1 cellular context compared by ENCODE assay signal in the genomic region with DNA sequence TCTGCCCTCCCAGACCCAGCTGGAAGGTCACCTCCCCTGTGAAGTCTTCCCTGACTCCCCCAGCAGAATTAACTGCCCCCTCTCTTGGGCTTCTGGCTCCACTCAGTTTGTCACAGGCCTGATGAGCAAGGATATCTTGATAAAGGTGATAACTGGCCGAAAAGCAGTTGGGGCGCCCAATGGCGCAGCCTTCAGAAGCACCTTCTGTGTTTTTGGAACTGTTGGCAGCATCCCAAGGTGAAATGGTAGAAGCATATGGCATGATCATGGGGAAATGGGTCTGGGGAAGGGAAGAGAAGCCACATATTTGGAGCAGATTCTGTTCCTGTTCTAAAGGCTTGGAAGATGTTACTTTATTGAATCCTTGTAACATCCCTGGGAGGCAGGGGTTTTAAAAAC.
TF ChIP-seq lines count a peak whose summit lies in the region.

No MANE protein-coding gene starts in this region.

TF ChIP-seq in K562, 482 proteins besides CTCF, POLR2A, EP300 and RAD21:
- TF ChIP-seq HEY1 (CRISPR knock-in tag; IDR thresholded peaks at IDR 0.05; ENCODE audit: borderline replicate concordance) (no peak), SP1 (CRISPR knock-in tag; IDR thresholded peaks at IDR 0.05) (no peak), NFE2 (IDR thresholded peaks at IDR 0.05; ENCODE audit: low read depth) (no peak), BCL6 (CRISPR knock-in tag; IDR thresholded peaks at IDR 0.05) (no peak), ZFP36 (IDR thresholded peaks at IDR 0.05; ENCODE audit: low read depth, low read length, partially characterized antibody) (peak; percentile 71), ETV1 (tag; conservative IDR thresholded peaks at IDR 0.05; ENCODE audit: low read depth) (no peak), NFIC (IDR thresholded peaks at IDR 0.05) (0 out of 2 replicates have a peak, but pooled peaks have one; percentile 10)
